ENCODE assay signal across 1 cellular context in the genomic region with DNA sequence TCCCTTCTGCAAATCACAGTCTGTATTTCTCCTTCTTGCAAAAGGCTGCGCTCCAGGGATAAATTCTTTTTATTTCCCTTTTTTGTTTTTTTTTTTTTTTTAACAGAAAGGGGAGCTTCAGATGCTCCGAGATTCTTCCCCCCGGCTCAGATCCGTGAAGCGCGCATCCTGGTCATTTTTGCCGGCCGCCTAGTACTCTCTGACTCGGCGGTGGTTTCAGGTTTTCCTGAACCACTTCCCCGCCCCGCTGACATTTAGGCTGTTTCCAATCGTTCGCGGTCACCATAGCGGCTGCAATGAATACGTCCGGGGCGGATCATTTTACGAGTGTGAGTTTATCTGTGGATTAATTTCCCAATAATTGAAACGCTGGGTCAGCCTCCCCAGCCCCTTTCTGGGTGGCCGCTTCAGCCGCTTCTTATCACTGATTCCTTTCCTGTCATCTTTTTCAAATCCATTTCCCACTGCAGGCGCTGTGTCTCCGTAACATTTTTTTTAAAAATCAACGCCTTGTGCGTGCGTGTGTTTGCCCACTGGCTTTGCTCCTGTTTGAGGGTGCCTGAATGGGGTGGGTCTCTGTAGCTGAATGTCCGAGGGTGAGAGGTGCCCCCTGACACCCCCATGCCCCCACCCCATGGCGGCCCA.
TF ChIP-seq lines count a peak whose summit lies in the region.

No MANE protein-coding gene starts in this region.

TF ChIP-seq in GM23338, 12 proteins besides CTCF, POLR2A, EP300 and RAD21 (continued from another document):
- TF ChIP-seq, protein P1, sequence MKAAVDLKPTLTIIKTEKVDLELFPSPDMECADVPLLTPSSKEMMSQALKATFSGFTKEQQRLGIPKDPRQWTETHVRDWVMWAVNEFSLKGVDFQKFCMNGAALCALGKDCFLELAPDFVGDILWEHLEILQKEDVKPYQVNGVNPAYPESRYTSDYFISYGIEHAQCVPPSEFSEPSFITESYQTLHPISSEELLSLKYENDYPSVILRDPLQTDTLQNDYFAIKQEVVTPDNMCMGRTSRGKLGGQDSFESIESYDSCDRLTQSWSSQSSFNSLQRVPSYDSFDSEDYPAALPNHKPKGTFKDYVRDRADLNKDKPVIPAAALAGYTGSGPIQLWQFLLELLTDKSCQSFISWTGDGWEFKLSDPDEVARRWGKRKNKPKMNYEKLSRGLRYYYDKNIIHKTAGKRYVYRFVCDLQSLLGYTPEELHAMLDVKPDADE (IDR thresholded peaks at IDR 0.05), result no peak
TF ChIP-seq in GM23338: peak in this region for 1.
